Comparison of ENCODE assay signal across 12 cellular contexts in the genomic region with DNA sequence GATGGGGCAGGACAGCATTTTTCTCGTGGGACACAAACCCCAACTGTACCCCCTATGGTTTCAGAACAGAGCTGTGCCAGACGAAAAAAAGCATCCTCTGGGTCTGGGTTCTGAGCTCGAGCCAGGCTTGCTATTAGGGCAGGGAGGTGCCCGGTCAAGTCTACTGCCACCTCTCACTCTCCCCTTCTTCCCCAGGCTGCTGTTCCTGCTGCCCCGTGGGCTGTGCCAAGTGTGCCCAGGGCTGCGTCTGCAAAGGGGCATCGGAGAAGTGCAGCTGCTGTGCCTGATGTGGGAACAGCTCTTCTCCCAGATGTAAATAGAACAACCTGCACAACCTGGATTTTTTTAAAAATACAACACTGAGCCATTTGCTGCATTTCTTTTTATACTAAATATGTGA. TPM values are rescaled to one million over a fixed set of nuclear protein-coding genes. Genes with fewer than 3 reads are reported as not detected.
DNase-seq lines count a peak whose midpoint lies in the region; ATAC-seq, FAIRE-seq and TF ChIP-seq lines count a peak whose summit lies in the region.
"Had no signal": no experiment of that assay in that cellular context is flagged by ENCODE, and none has a peak within 500 bp of the region (broad histone marks: within the 10 kb centered on the region; RNA-seq: fewer than 3 reads in every experiment).

No MANE protein-coding gene starts in this region.

- H3K4me3 ChIP-seq in Panc1 (ENCODE audit: low read depth in 2 of 2, low read length in 2 of 2) = peak overlapping the region; percentile 57 to 72
- H3K4me3 ChIP-seq in astrocyte of the spinal cord (ENCODE audit: low read depth, low read length) = peak overlapping the region; percentile 59
- H3K4me3 ChIP-seq in kidney (ENCODE audit: low read length in 2 of 2) = peak overlapping the region; percentile 72 to 85
- H3K4me3 ChIP-seq in naive thymus-derived CD4-positive, alpha-beta T cell (ENCODE audit: low read length) = no peak overlapping the region
- no peak overlapping the region for H3K4me3 ChIP-seq in SJCRH30

- peaks cover 13% of the 10 kb centered on the region for H3K4me1 ChIP-seq in Panc1 (ENCODE audit: control insufficient read depth, insufficient read depth, low read length)
- H3K4me1 ChIP-seq in kidney (ENCODE audit: control insufficient read depth in 1 of 2, insufficient read depth in 1 of 2, low read depth in 1 of 2, low read length in 2 of 2) = peaks cover 0 to 3% of the 10 kb centered on the region in 2 donors
- peaks cover 0 to 13% of the 10 kb centered on the region in 2 donors for H3K4me1 ChIP-seq in naive thymus-derived CD4-positive, alpha-beta T cell (ENCODE audit: control insufficient read depth in 2 of 2, insufficient read depth in 2 of 2, low read length in 2 of 2)
- H3K4me1 ChIP-seq in SJCRH30 = 0 out of 2 replicates have a peak, but pooled peaks cover 2% of the 10 kb centered on the region

- no peaks in the 10 kb centered on the region for H3K9me3 Mint-ChIP-seq in stimulated activated naive CD8-positive, alpha-beta T cell treated with anti-CD3 and anti-CD28 coated beads, Interleukin-15, amount 100 ng/mL, for 72 hours
- no peaks in the 10 kb centered on the region for H3K9me3 Mint-ChIP-seq in naive thymus-derived CD4-positive, alpha-beta T cell

- POLR2A ChIA-PET in Panc1 (lab: Charles Lee) = interaction anchor here (0.7 to 1.2 kb wide), 2 partner anchors 19 to 42 kb away, joined by 3 read pairs; a partner anchor contains a TSS
- POLR2A ChIA-PET in naive thymus-derived CD4-positive, alpha-beta T cell (lab: Charles Lee) = interaction anchor here (0.6 to 1.4 kb wide), 2 partner anchors 9 to 541 kb away, joined by 3 read pairs; no protein-coding TSS in a partner anchor

- no peak for DNase-seq in Panc1 (ENCODE audit: low read depth, low spot score)
- DNase-seq in astrocyte of the spinal cord (ENCODE audit: low read depth, low spot score) = no peak
- peak; percentile 64 for DNase-seq in kidney
- no peak for DNase-seq in stimulated activated naive CD8-positive, alpha-beta T cell treated with anti-CD3 and anti-CD28 coated beads, Interleukin-15, amount 100 ng/mL, for 72 hours
- no peak for DNase-seq in naive thymus-derived CD4-positive, alpha-beta T cell
- DNase-seq in COLO829 (ENCODE audit: low spot score) = no peak
- DNase-seq in pons (ENCODE audit: low spot score) = no peak
- no peak for DNase-seq in SJCRH30
- DNase-seq: effector memory CD4-positive, alpha-beta T cell; GDM1 had no signal

- H3K36me3 ChIP-seq in Panc1 (ENCODE audit: control insufficient read depth, insufficient read depth, low read length) (no peaks in the 10 kb centered on the region; the same call in 1 of the 2 replicates), kidney (ENCODE audit: control insufficient read depth in 1 of 2, insufficient read depth in 2 of 2, low read length in 2 of 2) (no peaks in the 10 kb centered on the region), SJCRH30 (no peaks in the 10 kb centered on the region)
- H3K36me3 ChIP-seq in naive thymus-derived CD4-positive, alpha-beta T cell (ENCODE audit: control insufficient read depth in 2 of 3, insufficient read depth in 3 of 3, low read length in 3 of 3) = no peaks in the 10 kb centered on the region

- peaks cover 71% of the 10 kb centered on the region for H3K27me3 Mint-ChIP-seq in stimulated activated naive CD8-positive, alpha-beta T cell treated with anti-CD3 and anti-CD28 coated beads, Interleukin-15, amount 100 ng/mL, for 72 hours
- H3K27me3 Mint-ChIP-seq in naive thymus-derived CD4-positive, alpha-beta T cell = peaks cover 19 to 25% (median 23%) of the 10 kb centered on the region in 5 donors

- intact Hi-C loops in Panc1 (cut with micrococcal nuclease; ENCODE audit: unreplicated experiment) = no loop called here
- intact Hi-C loops in kidney (cut with DNase I) = no loop called here
- intact Hi-C loops in naive thymus-derived CD4-positive, alpha-beta T cell (cut with micrococcal nuclease) = loop anchor here in 1 of 2 donors (5.0 kb wide), 1 partner anchor 49 kb away; no protein-coding TSS in a partner anchor

- no peak overlapping the region for H3K27ac Mint-ChIP-seq in stimulated activated naive CD8-positive, alpha-beta T cell treated with anti-CD3 and anti-CD28 coated beads, Interleukin-15, amount 100 ng/mL, for 72 hours
- no peak overlapping the region for H3K27ac Mint-ChIP-seq in naive thymus-derived CD4-positive, alpha-beta T cell

- H3K9me3 ChIP-seq in Panc1 (ENCODE audit: control insufficient read depth, insufficient read depth, low read depth, low read length) (no peaks in the 10 kb centered on the region), kidney (ENCODE audit: control insufficient read depth in 1 of 2, low read length in 2 of 2) (no peaks in the 10 kb centered on the region), SJCRH30 (replicated peaks) (no peaks in the 10 kb centered on the region)
- H3K9me3 ChIP-seq in naive thymus-derived CD4-positive, alpha-beta T cell (ENCODE audit: control insufficient read depth in 2 of 3, low read length in 3 of 3) = no peaks in the 10 kb centered on the region

- no TSS peak for BruUV-seq in Panc1 (replicated peaks; lab: Mats Ljungman, UMichigan)

- H3K27ac ChIP-seq in Panc1 (ENCODE audit: low read length) = peak overlapping the region; percentile 89
- H3K27ac ChIP-seq in kidney (ENCODE audit: low read depth in 2 of 2, low read length in 2 of 2) = peak overlapping the region; percentile 63 to 88
- no peak overlapping the region for H3K27ac ChIP-seq in naive thymus-derived CD4-positive, alpha-beta T cell (ENCODE audit: low read depth, low read length)
- H3K27ac ChIP-seq in SJCRH30 = no peak overlapping the region

- H3K4me1 Mint-ChIP-seq in stimulated activated naive CD8-positive, alpha-beta T cell treated with anti-CD3 and anti-CD28 coated beads, Interleukin-15, amount 100 ng/mL, for 72 hours = peaks cover 22% of the 10 kb centered on the region
- peaks cover 12 to 29% (median 16%) of the 10 kb centered on the region in 7 donors for H3K4me1 Mint-ChIP-seq in naive thymus-derived CD4-positive, alpha-beta T cell

- no peak for FAIRE-seq in kidney (lab: Jason Lieb, UNC)
- FAIRE-seq: GM19239 had no signal

- H3K4me3 Mint-ChIP-seq in stimulated activated naive CD8-positive, alpha-beta T cell treated with anti-CD3 and anti-CD28 coated beads, Interleukin-15, amount 100 ng/mL, for 72 hours = peak overlapping the region; percentile 89 to 94
- H3K4me3 Mint-ChIP-seq in naive thymus-derived CD4-positive, alpha-beta T cell = peak overlapping the region in 5 of 10 donors; percentile 12 to 98 (median 88)

- CTCF ChIA-PET in Panc1 (lab: Charles Lee) = interaction anchor here (0.6 to 1.3 kb wide), 2 partner anchors 15 to 23 kb away, joined by 3 read pairs; no protein-coding TSS in a partner anchor
- CTCF ChIA-PET in naive thymus-derived CD4-positive, alpha-beta T cell (lab: Charles Lee) = interaction anchor here (0.6 kb wide), 1 partner anchor 75 kb away, joined by 3 read pairs; no protein-coding TSS in a partner anchor

- H3K36me3 Mint-ChIP-seq in naive thymus-derived CD4-positive, alpha-beta T cell = peaks cover 0 to 2% (median 0%) of the 10 kb centered on the region in 5 donors

- in situ Hi-C loops in Panc1 (cut with HindIII; ENCODE audit: low pct_unique_long_range_greater_than_20kb, low sequenced_read_pairs) = no loop called here
- in situ Hi-C loops in astrocyte of the spinal cord (cut with HindIII; ENCODE audit: low sequenced_read_pairs) = no loop called here

- H3K9ac ChIP-seq in kidney (ENCODE audit: low read length in 2 of 2) = peak overlapping the region in 1 of 2 donors; percentile 87

- ATAC-seq in Panc1 = 0 out of 2 replicates have a peak, but pooled peaks have one; percentile 6
- no peak for ATAC-seq in stimulated activated naive CD8-positive, alpha-beta T cell treated with anti-CD3 and anti-CD28 coated beads, Interleukin-15, amount 100 ng/mL, for 72 hours
- no peak for ATAC-seq in naive thymus-derived CD4-positive, alpha-beta T cell

- no peak for TF ChIP-seq CTCF in Panc1 (IDR thresholded peaks at IDR 0.05)
- no peak for TF ChIP-seq CTCF in astrocyte of the spinal cord (IDR thresholded peaks at IDR 0.05; ENCODE audit: low read depth, low read length)
- TF ChIP-seq CTCF in kidney (IDR thresholded peaks at IDR 0.05; ENCODE audit: borderline replicate concordance, extremely low read depth, insufficient read depth) = no peak

- no peaks in the 10 kb centered on the region for H3K27me3 ChIP-seq in Panc1 (ENCODE audit: control insufficient read depth, insufficient read depth, low read length)
- H3K27me3 ChIP-seq in naive thymus-derived CD4-positive, alpha-beta T cell (ENCODE audit: control insufficient read depth in 2 of 2, insufficient read depth in 2 of 2, low read length in 2 of 2) = peaks cover 0 to 2% of the 10 kb centered on the region in 2 donors
- H3K27me3 ChIP-seq in SJCRH30 = no peaks in the 10 kb centered on the region

RNA-seq across cellular contexts. Expression of a gene that starts 1.1 kb away (rescaled TPM):
- total RNA-seq in Panc1 (2021; ENCODE audit: unreplicated experiment) (170 TPM), kidney (258 TPM)
- 297 TPM for polyA plus RNA-seq in Panc1 (2012; ENCODE audit: insufficient read length)
- 191 TPM for polyA plus RNA-seq in kidney (ENCODE audit: insufficient read depth, low read depth, low replicate concordance)
- total RNA-seq in naive thymus-derived CD4-positive, alpha-beta T cell = 100 to 1,000 TPM in 1 of 5 experiments, 1 to 10 TPM in 1, under 1 TPM in 2, not detected in 1; 0.45 to 166 (median 2.5) TPM
- polyA plus RNA-seq in naive thymus-derived CD4-positive, alpha-beta T cell = 1 to 10 TPM; 3.5 to 5.2 TPM
- total RNA-seq in SJCRH30 (2014; rRNA removed; shearing (Covaris generic)) = not detected in 2 replicates
- total RNA-seq: OCI-LY7 had no signal

RNA-seq across cellular contexts. Expression of a gene that starts 5.8 kb away (rescaled TPM):
- 1.8 TPM for total RNA-seq in Panc1 (2021; ENCODE audit: unreplicated experiment)
- polyA plus RNA-seq in Panc1 (2012; ENCODE audit: insufficient read length) = 6.2 TPM
- 27.9 TPM for total RNA-seq in kidney
- 15.3 TPM for polyA plus RNA-seq in kidney (ENCODE audit: insufficient read depth, low read depth, low replicate concordance)
- total RNA-seq in naive thymus-derived CD4-positive, alpha-beta T cell = not detected
- not detected for polyA plus RNA-seq in naive thymus-derived CD4-positive, alpha-beta T cell
- total RNA-seq in SJCRH30 (2014; rRNA removed; shearing (Covaris generic)) = not detected in 2 replicates
- total RNA-seq: OCI-LY7 had no signal

RNA-seq across cellular contexts. Expression of a gene that starts 11.8 kb away (rescaled TPM):
- total RNA-seq in Panc1 (2021; ENCODE audit: unreplicated experiment) (52.1 TPM), kidney (19.8 TPM)
- 88.8 TPM for polyA plus RNA-seq in Panc1 (2012; ENCODE audit: insufficient read length)
- polyA plus RNA-seq in kidney (ENCODE audit: insufficient read depth, low read depth, low replicate concordance) = 3.1 TPM
- under 1 TPM in 1 of 5 experiments, not detected in 4; 0.92 TPM for total RNA-seq in naive thymus-derived CD4-positive, alpha-beta T cell
- not detected for polyA plus RNA-seq in naive thymus-derived CD4-positive, alpha-beta T cell
- not detected in 2 replicates for total RNA-seq in SJCRH30 (2014; rRNA removed; shearing (Covaris generic))
- total RNA-seq: OCI-LY7 had no signal

RNA-seq across cellular contexts. Expression of a gene that starts 18.3 kb away (rescaled TPM):
- total RNA-seq in Panc1 (2021; ENCODE audit: unreplicated experiment) (673 TPM), kidney (507 TPM)
- 986 TPM for polyA plus RNA-seq in Panc1 (2012; ENCODE audit: insufficient read length)
- 315 TPM for polyA plus RNA-seq in kidney (ENCODE audit: insufficient read depth, low read depth, low replicate concordance)
- total RNA-seq in naive thymus-derived CD4-positive, alpha-beta T cell = 100 to 1,000 TPM in 1 of 5 experiments, 10 to 100 TPM in 4; 15.0 to 435 (median 32.8) TPM
- 100 to 1,000 TPM; 113 to 168 TPM for polyA plus RNA-seq in naive thymus-derived CD4-positive, alpha-beta T cell
- total RNA-seq in SJCRH30 (2014; rRNA removed; shearing (Covaris generic)) = 144 and 163 TPM in 2 replicates

RNA-seq across cellular contexts. Expression of a gene that starts 25.0 kb away (rescaled TPM):
- not detected for total RNA-seq in Panc1 (2021; ENCODE audit: unreplicated experiment)
- not detected for polyA plus RNA-seq in Panc1 (2012; ENCODE audit: insufficient read length)
- not detected for total RNA-seq in kidney
- not detected for polyA plus RNA-seq in kidney (ENCODE audit: insufficient read depth, low read depth, low replicate concordance)
- not detected for total RNA-seq in naive thymus-derived CD4-positive, alpha-beta T cell
- not detected for polyA plus RNA-seq in naive thymus-derived CD4-positive, alpha-beta T cell
- total RNA-seq in SJCRH30 (2014; rRNA removed; shearing (Covaris generic)) = not detected in 2 replicates
- total RNA-seq: OCI-LY7 had no signal

Comparison
In these comparisons a context has a peak if more than half of its experiments do, and no peak if none do; other contexts are left out.
1. H3K27ac ChIP-seq: peak in Panc1 (single experiment) and kidney (2 of 2); none in naive thymus-derived CD4-positive, alpha-beta T cell (single experiment) and SJCRH30 (single experiment).
2. H3K4me3 ChIP-seq: peak in Panc1 (2 of 2), astrocyte of the spinal cord (single experiment) and kidney (2 of 2); none in naive thymus-derived CD4-positive, alpha-beta T cell (single experiment) and SJCRH30 (single experiment).
3. RNA of a gene that starts 5.8 kb away (total RNA-seq): 27.9 TPM in kidney (single experiment); 1.8 TPM in Panc1 (single experiment), not detected in naive thymus-derived CD4-positive, alpha-beta T cell and not detected in SJCRH30; every median in the first group is over 10 times any median in the second.
4. RNA of a gene that starts 11.8 kb away (total RNA-seq): 52.1 TPM in Panc1 (single experiment) and 19.8 TPM in kidney (single experiment); 0.92 TPM in naive thymus-derived CD4-positive, alpha-beta T cell and not detected in SJCRH30; every median in the first group is over 10 times any median in the second.